Comparison of ENCODE assay signal across 8 cellular contexts in the genomic region with DNA sequence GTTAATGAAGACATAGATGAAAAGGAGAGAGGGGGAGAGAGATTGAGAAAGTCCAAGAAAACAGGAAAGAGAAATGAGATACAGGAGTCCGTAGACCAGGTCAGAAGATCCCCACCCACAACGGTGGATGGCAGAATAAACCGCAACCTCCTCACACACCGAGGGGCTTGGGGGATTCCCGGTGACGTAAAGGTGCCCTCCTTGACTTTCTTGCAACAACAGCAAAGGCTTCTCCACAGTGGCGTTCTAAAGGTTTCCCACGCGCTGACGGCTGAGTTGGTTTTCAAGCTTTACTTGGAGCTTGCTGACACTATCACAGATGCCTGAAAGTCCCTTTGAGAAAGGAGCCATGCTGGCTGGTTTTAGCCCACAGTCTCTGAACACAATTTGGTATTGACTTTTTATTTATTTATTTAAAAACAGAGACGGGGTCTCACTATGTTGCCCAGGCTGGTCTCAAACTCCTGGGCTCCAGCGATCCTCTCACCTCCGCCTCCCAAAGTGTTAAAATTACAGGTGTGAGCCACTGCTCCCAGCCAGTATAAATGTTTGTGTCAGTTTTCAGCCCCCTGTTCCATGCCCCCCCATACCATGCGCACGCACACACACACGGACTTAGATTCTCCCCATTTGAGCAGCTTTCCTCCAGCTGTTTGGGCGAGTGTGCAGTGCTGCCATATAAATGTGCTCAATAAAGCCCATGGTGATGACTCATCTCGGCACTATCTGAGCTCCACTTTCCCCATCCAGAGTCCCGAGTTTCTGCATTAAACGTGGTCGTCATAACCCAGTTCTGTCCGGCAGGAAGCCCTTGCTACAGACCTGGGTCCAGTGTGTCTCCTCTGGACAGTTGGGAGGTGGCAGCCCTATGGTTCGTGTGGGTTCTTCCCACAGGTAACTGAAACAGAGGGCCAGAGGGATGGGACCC.
DNase-seq lines count a peak whose midpoint lies in the region; ATAC-seq, FAIRE-seq and TF ChIP-seq lines count a peak whose summit lies in the region.

No MANE protein-coding gene starts in this region.

- FAIRE-seq in H54 (lab: Jason Lieb, UNC) = no peak

- ATAC-seq in GM18868 (IDR thresholded peaks at IDR 0.05; ENCODE audit: unreplicated experiment) (peak; percentile 79), HG03175 (IDR thresholded peaks at IDR 0.05; ENCODE audit: unreplicated experiment) (peak; percentile 56)

- no peak for TF ChIP-seq POLR2A in H54 (IDR thresholded peaks at IDR 0.05; ENCODE audit: low read depth, low read length)

- DNase-seq in activated effector memory CD4-positive, alpha-beta T cell treated with Interleukin-2 at 50 U/mL for 16 hours = peak; percentile 20
- peak; percentile 49 to 55 for DNase-seq in stimulated activated CD4-positive, alpha-beta T cell treated with anti-CD3 and anti-CD28 coated beads, Interleukin-2, amount 100 ng/mL, for 24 hours
- no peak for DNase-seq in NCI-H1105 (lab: John Stamatoyannopoulos, UW)
- no peak for DNase-seq in COLO829 (ENCODE audit: low spot score)
- DNase-seq in H54 (ENCODE audit: insufficient read length, low spot score) = no peak
- no peak for DNase-seq in NCI-H345 (lab: John Stamatoyannopoulos, UW)

Comparison
In these comparisons a context has a peak if more than half of its experiments do, and no peak if none do; other contexts are left out.
1. DNase-seq: peak in activated effector memory CD4-positive, alpha-beta T cell treated with Interleukin-2 at 50 U/mL for 16 hours (single experiment) and stimulated activated CD4-positive, alpha-beta T cell treated with anti-CD3 and anti-CD28 coated beads, Interleukin-2, amount 100 ng/mL, for 24 hours (2 of 2); none in NCI-H1105 (single experiment), COLO829 (single experiment), H54 (single experiment) and NCI-H345 (single experiment).